1 cellular context compared by ENCODE assay signal in genomic region chr6:109445382-109445781, GRCh38.
TF ChIP-seq lines count a peak whose summit lies in the region.

No MANE protein-coding gene starts in this region.

TF ChIP-seq in K562, 482 proteins besides CTCF, POLR2A, EP300 and RAD21:
- TF ChIP-seq ZFX (CRISPR knock-in tag; IDR thresholded peaks at IDR 0.05), result peak; percentile 34; the same call in 1 of the 2 replicates
- TF ChIP-seq KAT8 (IDR thresholded peaks at IDR 0.05; ENCODE audit: low read depth), result no peak
- no peak for TF ChIP-seq PBX2 (CRISPR knock-in tag; IDR thresholded peaks at IDR 0.05; ENCODE audit: low read depth)
- TF ChIP-seq PBX2 (tag; conservative IDR thresholded peaks at IDR 0.05; ENCODE audit: low read depth), result no peak
- peak; percentile 46 for TF ChIP-seq CTCFL (IDR thresholded peaks at IDR 0.05; ENCODE audit: borderline replicate concordance, insufficient read depth, low read depth, low read length, poor library complexity, severe bottlenecking)
